ENCODE assay signal across 21 cellular contexts in the genomic region with DNA sequence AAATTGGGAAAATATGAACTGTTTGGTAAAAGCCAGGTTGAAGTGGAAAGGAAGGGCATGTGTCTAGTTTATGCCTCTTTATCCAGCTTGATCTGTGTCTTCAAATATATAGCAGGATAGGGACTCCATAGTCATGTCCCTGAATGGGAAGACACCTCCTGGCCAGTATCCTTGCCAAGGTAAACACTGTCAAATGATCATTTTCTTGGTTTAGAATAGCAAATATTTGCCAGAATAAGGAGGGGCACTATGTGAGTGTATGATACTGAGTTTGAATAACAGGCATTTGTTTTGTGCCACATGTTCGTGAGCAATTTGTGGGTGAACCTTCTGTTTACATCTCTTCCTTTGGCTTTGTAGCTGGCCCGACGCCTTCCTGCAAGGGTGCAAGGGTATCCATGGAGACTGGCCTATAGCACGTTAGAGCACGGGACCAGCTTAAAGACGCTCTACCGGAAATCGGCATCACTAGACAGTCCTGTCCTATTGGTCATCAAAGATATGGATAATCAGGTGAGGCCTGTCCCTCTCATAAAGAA. TPM values are rescaled to one million over a fixed set of nuclear protein-coding genes. Genes with fewer than 3 reads are reported as not detected.
DNase-seq lines count a peak whose midpoint lies in the region; ATAC-seq and TF ChIP-seq lines count a peak whose summit lies in the region.
"Had no signal": no experiment of that assay in that cellular context is flagged by ENCODE, and none has a peak within 500 bp of the region (broad histone marks: within the 10 kb centered on the region; RNA-seq: fewer than 3 reads in every experiment).

No MANE protein-coding gene starts in this region.

- no peaks in the 10 kb centered on the region for H3K27me3 ChIP-seq in mammary epithelial cell (ENCODE audit: insufficient read depth, low read length)
- H3K27me3 ChIP-seq: tibial artery had no signal

- H3K4me3 ChIP-seq in mammary epithelial cell (replicated peaks in 1 of 3; ENCODE audit: insufficient read depth in 1 of 3, low read depth in 2 of 3, low read length in 3 of 3), result no peak overlapping the region
- H3K4me3 ChIP-seq: GM23338, lower lobe of right lung, tibial artery had no signal

- H3K4me1 ChIP-seq in mammary epithelial cell (ENCODE audit: insufficient read depth, low read length), result peaks cover 39% of the 10 kb centered on the region

- POLR2A ChIA-PET in MCF 10A (lab: Yijun Ruan, JAX) (interaction anchor here (0.6 to 15.3 kb wide), 14 partner anchors 9 to 141 kb away, joined by 3 to 305 read pairs (median 7); partner anchors contain the start of genes HINT3 and NCOA7), WTC11 (lab: Charles Lee) (no interaction called here)

- 95% methylated on average over 8 of the region's 8 CpGs for whole genome bisulfite sequencing in mammary epithelial cell (ENCODE audit: low coverage, missing lambda C conversion rate)

- TF ChIP-seq CTCF in MCF 10A (IDR thresholded peaks at IDR 0.05; ENCODE audit: unreplicated experiment) (no peak), mammary epithelial cell (conservative IDR thresholded peaks at IDR 0.05 in 1 of 2, IDR thresholded peaks at IDR 0.05 in 1 of 2; ENCODE audit: extremely low read depth in 1 of 2, insufficient read depth in 1 of 2, low read depth in 1 of 2, low read length in 2 of 2) (no peak), type B pancreatic cell (conservative IDR thresholded peaks at IDR 0.05) (no peak), WTC11 (IDR thresholded peaks at IDR 0.05) (no peak)

- ATAC-seq in activated naive CD8-positive, alpha-beta T cell treated with anti-CD3 and anti-CD28 coated beads, Interleukin-2, amount 50 U/mL, for 24 hours, result no peak
- ATAC-seq in GM18858 (IDR thresholded peaks at IDR 0.05; ENCODE audit: unreplicated experiment) (no peak), WTC11 (no peak)
- ATAC-seq: GM23338; lower lobe of right lung; stimulated activated naive CD8-positive, alpha-beta T cell treated with anti-CD3 and anti-CD28 coated beads, Interleukin-15, amount 100 ng/mL, for 72 hours had no signal

- H3K27me3 Mint-ChIP-seq in MCF 10A (ENCODE audit: insufficient read depth, unreplicated experiment) (no peaks in the 10 kb centered on the region), type B pancreatic cell (no peaks in the 10 kb centered on the region), WTC11 (ENCODE audit: low read depth) (no peaks in the 10 kb centered on the region)
- no peaks in the 10 kb centered on the region for H3K27me3 Mint-ChIP-seq in activated naive CD8-positive, alpha-beta T cell treated with anti-CD3 and anti-CD28 coated beads, Interleukin-2, amount 50 U/mL, for 24 hours
- H3K27me3 Mint-ChIP-seq: activated naive CD8-positive, alpha-beta T cell; central memory CD8-positive, alpha-beta T cell; stimulated activated naive CD8-positive, alpha-beta T cell treated with anti-CD3 and anti-CD28 coated beads, Interleukin-15, amount 100 ng/mL, for 72 hours had no signal

- in situ Hi-C loops in mammary epithelial cell (cut with MboI; ENCODE audit: low sequenced_read_pairs in 2 of 2), result no loop called here

- no peak overlapping the region for H3K27ac ChIP-seq in mammary epithelial cell (ENCODE audit: insufficient read depth, low read depth, low read length)
- H3K27ac ChIP-seq: lower lobe of right lung, tibial artery had no signal

- H3K79me2 ChIP-seq in mammary epithelial cell (ENCODE audit: insufficient read depth, low read length), result peaks cover 10% of the 10 kb centered on the region

- peak overlapping the region; percentile 80 for H3K27ac Mint-ChIP-seq in MCF 10A (ENCODE audit: low read depth, unreplicated experiment)
- peak overlapping the region; percentile 19 for H3K27ac Mint-ChIP-seq in activated naive CD8-positive, alpha-beta T cell treated with anti-CD3 and anti-CD28 coated beads, Interleukin-2, amount 50 U/mL, for 24 hours
- H3K27ac Mint-ChIP-seq in type B pancreatic cell, result peak overlapping the region; percentile 38
- no peak overlapping the region for H3K27ac Mint-ChIP-seq in WTC11
- H3K27ac Mint-ChIP-seq: activated naive CD8-positive, alpha-beta T cell; GM23338; stimulated activated naive CD8-positive, alpha-beta T cell treated with anti-CD3 and anti-CD28 coated beads, Interleukin-15, amount 100 ng/mL, for 72 hours had no signal

- BruUV-seq in MCF 10A (replicated peaks; lab: Mats Ljungman, UMichigan) (no TSS peak), mammary epithelial cell (replicated peaks; lab: Mats Ljungman, UMichigan) (no TSS peak)

- H2AFZ ChIP-seq in mammary epithelial cell (ENCODE audit: low read depth, low read length), result no peak overlapping the region
- H2AFZ ChIP-seq: GM23338 had no signal

- peaks cover 82% of the 10 kb centered on the region for H3K36me3 Mint-ChIP-seq in MCF 10A (ENCODE audit: insufficient read depth, unreplicated experiment)
- H3K36me3 Mint-ChIP-seq in activated naive CD8-positive, alpha-beta T cell treated with anti-CD3 and anti-CD28 coated beads, Interleukin-2, amount 50 U/mL, for 24 hours (ENCODE audit: low read depth), result peaks cover 60% of the 10 kb centered on the region
- peaks cover 37% of the 10 kb centered on the region for H3K36me3 Mint-ChIP-seq in type B pancreatic cell
- no peaks in the 10 kb centered on the region; the same call in 1 of the 2 replicates for H3K36me3 Mint-ChIP-seq in WTC11

- no peaks in the 10 kb centered on the region for H4K20me1 ChIP-seq in mammary epithelial cell (ENCODE audit: insufficient read depth, low read length)

- dilution Hi-C loops in mammary epithelial cell (cut with HindIII; ENCODE audit: low sequenced_read_pairs), result no loop called here

- intact Hi-C loops in MCF 10A (cut with micrococcal nuclease) (no loop called here), mammary epithelial cell (cut with micrococcal nuclease) (no loop called here)

- CTCF ChIA-PET in MCF 10A (lab: Yijun Ruan, JAX) (interaction anchor here (0.6 to 8.2 kb wide), 10 partner anchors 9 to 131 kb away, joined by 3 to 61 read pairs (median 4); partner anchors contain the start of genes HINT3 and NCOA7), mammary epithelial cell (lab: Charles Lee; ENCODE audit: low non-redundant PET) (no interaction called here), WTC11 (lab: Charles Lee) (interaction anchor here (4.0 kb wide), 1 partner anchor 16 kb away, joined by 12 read pairs; no protein-coding TSS in a partner anchor)

- H3K4me1 Mint-ChIP-seq in MCF 10A (ENCODE audit: insufficient read depth, unreplicated experiment) (peaks cover 51% of the 10 kb centered on the region), type B pancreatic cell (ENCODE audit: unreplicated experiment) (peaks cover 17% of the 10 kb centered on the region), WTC11 (peaks cover 21% of the 10 kb centered on the region)
- H3K4me1 Mint-ChIP-seq in activated naive CD8-positive, alpha-beta T cell treated with anti-CD3 and anti-CD28 coated beads, Interleukin-2, amount 50 U/mL, for 24 hours, result peaks cover 38% of the 10 kb centered on the region

- peaks cover 9% of the 10 kb centered on the region for H3K36me3 ChIP-seq in mammary epithelial cell (ENCODE audit: insufficient read depth, low read length)

- no peaks in the 10 kb centered on the region for H3K9me3 ChIP-seq in mammary epithelial cell (replicated peaks; ENCODE audit: insufficient read depth, low read length)
- H3K9me3 ChIP-seq: lower lobe of right lung, tibial artery had no signal

- no peak overlapping the region for H3K4me2 ChIP-seq in mammary epithelial cell (ENCODE audit: insufficient read depth, low read depth, low read length)
- H3K4me2 ChIP-seq: GM23338 had no signal

- no peaks in the 10 kb centered on the region for H3K9me3 Mint-ChIP-seq in MCF 10A (ENCODE audit: unreplicated experiment)
- H3K9me3 Mint-ChIP-seq in activated naive CD8-positive, alpha-beta T cell treated with anti-CD3 and anti-CD28 coated beads, Interleukin-2, amount 50 U/mL, for 24 hours, result no peaks in the 10 kb centered on the region
- H3K9me3 Mint-ChIP-seq in type B pancreatic cell, result no peaks in the 10 kb centered on the region
- H3K9me3 Mint-ChIP-seq in WTC11, result no peaks in the 10 kb centered on the region
- H3K9me3 Mint-ChIP-seq: central memory CD8-positive, alpha-beta T cell; GM23338; HFFc6; neural crest cell; stimulated activated naive CD8-positive, alpha-beta T cell treated with anti-CD3 and anti-CD28 coated beads, Interleukin-15, amount 100 ng/mL, for 72 hours had no signal

- H3K4me3 Mint-ChIP-seq in MCF 10A (ENCODE audit: unreplicated experiment) (peak overlapping the region; percentile 34), type B pancreatic cell (no peak overlapping the region), WTC11 (no peak overlapping the region)
- no peak overlapping the region for H3K4me3 Mint-ChIP-seq in activated naive CD8-positive, alpha-beta T cell treated with anti-CD3 and anti-CD28 coated beads, Interleukin-2, amount 50 U/mL, for 24 hours
- H3K4me3 Mint-ChIP-seq: activated naive CD8-positive, alpha-beta T cell; central memory CD8-positive, alpha-beta T cell; GM23338; HFFc6; neural crest cell; stimulated activated naive CD8-positive, alpha-beta T cell treated with anti-CD3 and anti-CD28 coated beads, Interleukin-15, amount 100 ng/mL, for 72 hours had no signal

- H3K9ac ChIP-seq in mammary epithelial cell (ENCODE audit: insufficient read depth, low read length), result no peak overlapping the region

- no peak for DNase-seq in MCF 10A (ENCODE audit: unreplicated experiment)
- no peak for DNase-seq in mammary epithelial cell
- DNase-seq in NCI-H748 (lab: John Stamatoyannopoulos, UW; ENCODE audit: unreplicated experiment), result peak; percentile 99
- no peak for DNase-seq in activated naive CD8-positive, alpha-beta T cell treated with anti-CD3 and anti-CD28 coated beads, Interleukin-2, amount 50 U/mL, for 24 hours
- no peak for DNase-seq in type B pancreatic cell (ENCODE audit: extremely low spot score, unreplicated experiment)
- no peak for DNase-seq in COLO829 (ENCODE audit: low spot score)
- DNase-seq in WTC11 (ENCODE audit: low spot score), result no peak
- DNase-seq: activated CD4-positive, CD25-positive, alpha-beta regulatory T cell treated with anti-CD3 and anti-CD28 coated beads, Interleukin-2, amount 50 U/mL, for 72 hours; activated T-cell treated with anti-CD3 and anti-CD28 coated beads, Interleukin-2, amount 50 U/mL, for 48 hours; C1 segment of cervical spinal cord; HFFc6; lower lobe of right lung; NCI-H1436; posterior cingulate gyrus; stimulated activated naive CD8-positive, alpha-beta T cell treated with anti-CD3 and anti-CD28 coated beads, Interleukin-15, amount 100 ng/mL, for 72 hours; tibial artery had no signal

RNA-seq across cellular contexts. Expression of gene HINT3, which starts 34.2 kb away (rescaled TPM):
- total RNA-seq in MCF 10A (2022) (17.9 and 20.2 TPM in 2 replicates), mammary epithelial cell (10 to 100 TPM; 13.3 to 23.5 TPM), type B pancreatic cell (ENCODE audit: low replicate concordance) (14.8 and 19.9 TPM in 2 replicates), WTC11 (2021) (9.4 to 10.2 TPM (median 9.9 TPM) in 3 replicates)
- polyA plus RNA-seq in mammary epithelial cell, result 0.94 TPM
- 0.93 TPM for polyA minus RNA-seq in mammary epithelial cell
